ENCODE assay signal across 20 cellular contexts in genomic region chr17:42303694-42304093, GRCh38. TPM values are rescaled to one million over a fixed set of nuclear protein-coding genes. Genes with fewer than 3 reads are reported as not detected.
A peak's percentile ranks its signal among the peaks of the same experiment; 100 is the strongest.
DNase-seq lines count a peak whose midpoint lies in the region; ATAC-seq, FAIRE-seq and TF ChIP-seq lines count a peak whose summit lies in the region.
"Had no signal": no experiment of that assay in that cellular context is flagged by ENCODE, and none has a peak within 500 bp of the region (broad histone marks: within the 10 kb centered on the region; RNA-seq: fewer than 3 reads in every experiment).

No MANE protein-coding gene starts in this region.

- H3K27me3 Mint-ChIP-seq in activated T-cell treated with anti-CD3 and anti-CD28 coated beads, Interleukin-2, amount 50 U/mL, for 24 hours, result no peaks in the 10 kb centered on the region
- no peaks in the 10 kb centered on the region for H3K27me3 Mint-ChIP-seq in CD8-positive, alpha-beta T cell (ENCODE audit: low read depth)
- no peaks in the 10 kb centered on the region for H3K27me3 Mint-ChIP-seq in activated CD8-positive, alpha-beta T cell treated with anti-CD3 and anti-CD28 coated beads, Interleukin-2, amount 10 ng/mL, durations not matched to agents 7 days and 5 days (ENCODE audit: low read depth)
- H3K27me3 Mint-ChIP-seq in neural progenitor cell (ENCODE audit: insufficient read depth, low read depth), result peaks cover 13% of the 10 kb centered on the region

- no peak overlapping the region for H3K27ac ChIP-seq in CD8-positive, alpha-beta T cell (ENCODE audit: low read depth, low read length)
- no peak overlapping the region for H3K27ac ChIP-seq in neural progenitor cell
- no peak overlapping the region for H3K27ac ChIP-seq in coronary artery
- H3K27ac ChIP-seq: A549; BLaER1 treated with 17β-estradiol and CSF1 and Interleukin-3, amounts not matched to agents 10 nM and 100 nM; RWPE1 had no signal

- H4K20me1 ChIP-seq in neural progenitor cell (ENCODE audit: low read depth), result no peaks in the 10 kb centered on the region

- peaks cover 89% of the 10 kb centered on the region for H3K36me3 Mint-ChIP-seq in activated T-cell treated with anti-CD3 and anti-CD28 coated beads, Interleukin-2, amount 50 U/mL, for 24 hours (ENCODE audit: low read depth)
- H3K36me3 Mint-ChIP-seq in CD8-positive, alpha-beta T cell, result peaks cover 82% of the 10 kb centered on the region
- H3K36me3 Mint-ChIP-seq in activated CD8-positive, alpha-beta T cell treated with anti-CD3 and anti-CD28 coated beads, Interleukin-2, amount 10 ng/mL, durations not matched to agents 7 days and 5 days (ENCODE audit: low read depth), result peaks cover 60% of the 10 kb centered on the region
- no peaks in the 10 kb centered on the region for H3K36me3 Mint-ChIP-seq in neural progenitor cell

- CTCF ChIA-PET in CD8-positive, alpha-beta T cell (lab: Charles Lee), result interaction anchor here (0.6 to 2.6 kb wide), 6 partner anchors 9 to 102 kb away, joined by 3 to 6 read pairs (median 4); no protein-coding TSS in a partner anchor
- CTCF ChIA-PET in activated CD8-positive, alpha-beta T cell treated with anti-CD3 and anti-CD28 coated beads, Interleukin-2, amount 10 ng/mL, durations not matched to agents 7 days and 5 days (lab: Charles Lee), result interaction anchor here (0.7 to 3.0 kb wide), 4 partner anchors 19 to 288 kb away, joined by 3 to 6 read pairs (median 4); no protein-coding TSS in a partner anchor

- peaks cover 5% of the 10 kb centered on the region for H3K4me1 ChIP-seq in CD8-positive, alpha-beta T cell (ENCODE audit: insufficient read depth, low read length)
- no peaks in the 10 kb centered on the region for H3K4me1 ChIP-seq in neural progenitor cell
- H3K4me1 ChIP-seq: A549; BLaER1 treated with 17β-estradiol and CSF1 and Interleukin-3, amounts not matched to agents 10 nM and 100 nM had no signal

- H3K4me1 Mint-ChIP-seq in activated T-cell treated with anti-CD3 and anti-CD28 coated beads, Interleukin-2, amount 50 U/mL, for 24 hours (ENCODE audit: low read depth), result peaks cover 52% of the 10 kb centered on the region
- peaks cover 10% of the 10 kb centered on the region for H3K4me1 Mint-ChIP-seq in CD8-positive, alpha-beta T cell (ENCODE audit: low read depth)
- peaks cover 7% of the 10 kb centered on the region for H3K4me1 Mint-ChIP-seq in activated CD8-positive, alpha-beta T cell treated with anti-CD3 and anti-CD28 coated beads, Interleukin-2, amount 10 ng/mL, durations not matched to agents 7 days and 5 days (ENCODE audit: low read depth)
- peaks cover 2% of the 10 kb centered on the region for H3K4me1 Mint-ChIP-seq in neural progenitor cell

- ATAC-seq in CD8-positive, alpha-beta T cell, result no peak
- no peak for ATAC-seq in activated CD8-positive, alpha-beta T cell treated with anti-CD3 and anti-CD28 coated beads, Interleukin-2, amount 10 ng/mL, durations not matched to agents 7 days and 5 days
- ATAC-seq: A549, PC-3 had no signal

- FAIRE-seq in urothelium cell line (lab: Jason Lieb, UNC), result no peak
- FAIRE-seq: A549, GM12891, GM18507 had no signal

- H3K36me3 ChIP-seq in CD8-positive, alpha-beta T cell (ENCODE audit: insufficient read depth, low read length), result peaks cover 62% of the 10 kb centered on the region
- no peaks in the 10 kb centered on the region for H3K36me3 ChIP-seq in neural progenitor cell

- H3K9me3 ChIP-seq in CD8-positive, alpha-beta T cell (ENCODE audit: low read length), result no peaks in the 10 kb centered on the region
- no peaks in the 10 kb centered on the region for H3K9me3 ChIP-seq in neural progenitor cell (ENCODE audit: low read depth)
- H3K9me3 ChIP-seq: A549; BLaER1 treated with 17β-estradiol and CSF1 and Interleukin-3, amounts not matched to agents 10 nM and 100 nM had no signal

- no peak overlapping the region for H3K4me2 ChIP-seq in neural progenitor cell
- H3K4me2 ChIP-seq: A549; BLaER1 treated with 17β-estradiol and CSF1 and Interleukin-3, amounts not matched to agents 10 nM and 100 nM had no signal

- H3K9me3 Mint-ChIP-seq in activated T-cell treated with anti-CD3 and anti-CD28 coated beads, Interleukin-2, amount 50 U/mL, for 24 hours, result no peaks in the 10 kb centered on the region
- H3K9me3 Mint-ChIP-seq in CD8-positive, alpha-beta T cell, result no peaks in the 10 kb centered on the region
- H3K9me3 Mint-ChIP-seq in activated CD8-positive, alpha-beta T cell treated with anti-CD3 and anti-CD28 coated beads, Interleukin-2, amount 10 ng/mL, durations not matched to agents 7 days and 5 days (ENCODE audit: insufficient read depth), result no peaks in the 10 kb centered on the region
- H3K9me3 Mint-ChIP-seq in neural progenitor cell, result no peaks in the 10 kb centered on the region

- POLR2A ChIA-PET in CD8-positive, alpha-beta T cell (lab: Charles Lee), result interaction anchor here (1.3 to 2.4 kb wide), 2 partner anchors 8 to 14 kb away, joined by 3 to 6 read pairs; no protein-coding TSS in a partner anchor
- POLR2A ChIA-PET in activated CD8-positive, alpha-beta T cell treated with anti-CD3 and anti-CD28 coated beads, Interleukin-2, amount 10 ng/mL, durations not matched to agents 7 days and 5 days (lab: Charles Lee), result interaction anchor here (0.6 kb wide), 1 partner anchor 11 kb away, joined by 7 read pairs; no protein-coding TSS in a partner anchor

- no peak overlapping the region for H3K4me3 ChIP-seq in CD8-positive, alpha-beta T cell (ENCODE audit: low read depth, low read length)
- no peak overlapping the region for H3K4me3 ChIP-seq in neural progenitor cell
- no peak overlapping the region for H3K4me3 ChIP-seq in coronary artery
- H3K4me3 ChIP-seq: A549; BLaER1 treated with 17β-estradiol and CSF1 and Interleukin-3, amounts not matched to agents 10 nM and 100 nM had no signal

- no peak for DNase-seq in activated T-cell treated with anti-CD3 and anti-CD28 coated beads, Interleukin-2, amount 50 U/mL, for 24 hours
- DNase-seq in activated T-cell treated with anti-CD3 and anti-CD28 coated beads, Interleukin-2, amount 50 U/mL, for 1 hour, result no peak
- DNase-seq in CD8-positive, alpha-beta T cell, result no peak
- no peak for DNase-seq in activated CD8-positive, alpha-beta T cell treated with anti-CD3 and anti-CD28 coated beads, Interleukin-2, amount 10 ng/mL, durations not matched to agents 7 days and 5 days
- DNase-seq in neural progenitor cell (ENCODE audit: low spot score) (no peak), coronary artery (ENCODE audit: low spot score) (no peak), urothelium cell line (ENCODE audit: low spot score) (no peak), germinal center (ENCODE audit: low spot score) (no peak)
- DNase-seq: GF-D8, GOT3, NCI-H1417 treated with DMSO at 0.1 percent for 48 hours, NCI-H1930, NCI-H2171 treated with DMSO at 0.1 percent for 48 hours, NCI-H446 treated with DMSO at 0.1 percent for 48 hours, PC-3 had no signal

- H3K9ac ChIP-seq in neural progenitor cell, result no peak overlapping the region
- H3K9ac ChIP-seq: BLaER1 treated with 17β-estradiol and CSF1 and Interleukin-3, amounts not matched to agents 10 nM and 100 nM had no signal

- no peaks in the 10 kb centered on the region for H3F3A ChIP-seq in neural progenitor cell (ENCODE audit: low read depth)

- no peak overlapping the region for H2AFZ ChIP-seq in neural progenitor cell (replicated peaks)

- H3K79me2 ChIP-seq in neural progenitor cell (ENCODE audit: low read depth), result no peaks in the 10 kb centered on the region

- peak overlapping the region; percentile 84 for H3K27ac Mint-ChIP-seq in activated T-cell treated with anti-CD3 and anti-CD28 coated beads, Interleukin-2, amount 50 U/mL, for 24 hours
- peak overlapping the region; percentile 73 for H3K27ac Mint-ChIP-seq in CD8-positive, alpha-beta T cell
- H3K27ac Mint-ChIP-seq in activated CD8-positive, alpha-beta T cell treated with anti-CD3 and anti-CD28 coated beads, Interleukin-2, amount 10 ng/mL, durations not matched to agents 7 days and 5 days, result peak overlapping the region; percentile 35
- H3K27ac Mint-ChIP-seq in neural progenitor cell, result peak overlapping the region; percentile 53

- no peaks in the 10 kb centered on the region for H3K27me3 ChIP-seq in CD8-positive, alpha-beta T cell (ENCODE audit: insufficient read depth, low read length)
- no peaks in the 10 kb centered on the region for H3K27me3 ChIP-seq in neural progenitor cell
- H3K27me3 ChIP-seq: BLaER1 treated with 17β-estradiol and CSF1 and Interleukin-3, amounts not matched to agents 10 nM and 100 nM had no signal

- TF ChIP-seq CTCF in CD8-positive, alpha-beta T cell (IDR thresholded peaks at IDR 0.05), result no peak
- TF ChIP-seq CTCF in neural progenitor cell (IDR thresholded peaks at IDR 0.05) (no peak), coronary artery (IDR thresholded peaks at IDR 0.05) (no peak)

- intact Hi-C loops in CD8-positive, alpha-beta T cell (cut with DNase I, micrococcal nuclease), result no loop called here

- H3K4me3 Mint-ChIP-seq in activated T-cell treated with anti-CD3 and anti-CD28 coated beads, Interleukin-2, amount 50 U/mL, for 24 hours, result no peak overlapping the region
- H3K4me3 Mint-ChIP-seq in CD8-positive, alpha-beta T cell, result no peak overlapping the region
- no peak overlapping the region for H3K4me3 Mint-ChIP-seq in activated CD8-positive, alpha-beta T cell treated with anti-CD3 and anti-CD28 coated beads, Interleukin-2, amount 10 ng/mL, durations not matched to agents 7 days and 5 days
- no peak overlapping the region for H3K4me3 Mint-ChIP-seq in neural progenitor cell

RNA-seq across cellular contexts. Expression of gene STAT5A, which starts 15.4 kb away (rescaled TPM):
- 100 to 1,000 TPM; 300 to 319 TPM for total RNA-seq in CD8-positive, alpha-beta T cell
- 100 to 1,000 TPM; 117 to 119 TPM for total RNA-seq in activated CD8-positive, alpha-beta T cell treated with anti-CD3 and anti-CD28 coated beads, Interleukin-2, amount 10 ng/mL, durations not matched to agents 7 days and 5 days
- 6.7 and 10.0 TPM in 2 replicates for total RNA-seq in neural progenitor cell (ENCODE audit: low replicate concordance)
- total RNA-seq: PC-3 had no signal

RNA-seq across cellular contexts. Expression of gene STAT5B, which starts 27.5 kb away (rescaled TPM):
- total RNA-seq in CD8-positive, alpha-beta T cell, result 10 to 100 TPM; 85.2 to 85.5 TPM
- 10 to 100 TPM; 92.7 to 94.4 TPM for total RNA-seq in activated CD8-positive, alpha-beta T cell treated with anti-CD3 and anti-CD28 coated beads, Interleukin-2, amount 10 ng/mL, durations not matched to agents 7 days and 5 days
- total RNA-seq in neural progenitor cell (ENCODE audit: low replicate concordance), result 90.7 and 96.4 TPM in 2 replicates
- total RNA-seq: PC-3 had no signal

Comparison
In these comparisons a context has a peak if more than half of its experiments do, and no peak if none do; other contexts are left out.
1. RNA of gene STAT5A, which starts 15.4 kb away (total RNA-seq): 300 to 319 TPM in CD8-positive, alpha-beta T cell and 117 to 119 TPM in activated CD8-positive, alpha-beta T cell treated with anti-CD3 and anti-CD28 coated beads, Interleukin-2, amount 10 ng/mL, durations not matched to agents 7 days and 5 days; 6.7 to 10.0 TPM in neural progenitor cell; every median in the first group is over 10 times any median in the second.
2. Peak in every context shown above with its lines, with median percentiles within 50 percentile points of each other: H3K27ac Mint-ChIP-seq.